Comparison of ENCODE assay signal across 21 cellular contexts in the genomic region with DNA sequence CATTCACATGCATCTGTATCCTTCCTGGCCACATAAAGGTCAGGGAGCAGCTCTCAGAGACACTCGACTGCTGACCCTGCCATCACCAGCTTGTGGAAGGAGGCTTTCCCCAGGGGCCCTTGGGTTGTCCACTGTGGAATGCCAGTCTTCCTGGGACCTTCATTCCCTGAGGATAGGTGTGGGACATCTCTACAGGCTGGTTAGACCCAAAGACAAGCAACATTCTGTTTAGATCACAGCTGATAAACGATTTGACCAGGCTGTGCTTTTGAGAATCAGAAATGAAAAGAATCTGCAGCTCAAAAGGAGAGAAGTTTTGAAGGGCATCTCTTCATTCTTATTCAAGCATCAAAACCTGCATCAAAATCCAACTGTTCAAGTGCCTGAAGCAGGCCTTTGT.
"Had no signal": no experiment of that assay in that cellular context is flagged by ENCODE, and none has a peak within 500 bp of the region (broad histone marks: within the 10 kb centered on the region; RNA-seq: fewer than 3 reads in every experiment).

No MANE protein-coding gene starts in this region.

- H3K27me3 Mint-ChIP-seq: progenitor cell of endocrine pancreas had no signal

- ATAC-seq: gastrocnemius medialis, left lobe of liver, natural killer cell had no signal

- H3K4me3 Mint-ChIP-seq: memory B cell, natural killer cell had no signal

- H3K27ac ChIP-seq: gastrocnemius medialis, neutrophil, parathyroid adenoma, right atrium auricular region, sigmoid colon, tibial artery, upper lobe of left lung had no signal

- H3K4me1 ChIP-seq: gastrocnemius medialis, parathyroid adenoma, sigmoid colon, tibial artery, upper lobe of left lung had no signal

- H3K9me3 ChIP-seq: gastrocnemius medialis, neutrophil, right atrium auricular region, sigmoid colon, stomach, tibial artery, upper lobe of left lung had no signal

- H3K9ac ChIP-seq: parathyroid adenoma had no signal

- DNase-seq: cerebellar nuclear complex; dorsolateral prefrontal cortex; effector CD4-positive, alpha-beta T cell; foreskin fibroblast; gastrocnemius medialis; kidney; natural killer cell; sigmoid colon; stimulated activated CD4-positive, alpha-beta T cell treated with anti-CD3 and anti-CD28 coated beads, Interleukin-15, amount 100 ng/mL, for 24 hours; stimulated activated CD4-positive, alpha-beta T cell treated with anti-CD3 and anti-CD28 coated beads, Interleukin-2, amount 100 ng/mL, for 48 hours; stimulated activated naive CD4-positive, alpha-beta T cell treated with Interleukin-2 at 50 U/mL for 16 hours; stomach; tibial artery; upper lobe of left lung had no signal

- H2AFZ ChIP-seq: parathyroid adenoma had no signal

- H3K27me3 ChIP-seq: dorsolateral prefrontal cortex, gastrocnemius medialis, neutrophil, right atrium auricular region, sigmoid colon, stomach, tibial artery, upper lobe of left lung had no signal

- H3K9me3 Mint-ChIP-seq: memory B cell, natural killer cell had no signal

- H3K36me3 Mint-ChIP-seq: memory B cell, natural killer cell had no signal

- H3K4me1 Mint-ChIP-seq: memory B cell had no signal

- H3K27ac Mint-ChIP-seq: memory B cell, natural killer cell had no signal

- H3K4me3 ChIP-seq: dorsolateral prefrontal cortex, gastrocnemius medialis, lung, right atrium auricular region, sigmoid colon, stomach, tibial artery, upper lobe of left lung had no signal

- H3K36me3 ChIP-seq: gastrocnemius medialis, neutrophil, right atrium auricular region, sigmoid colon, stomach, tibial artery, upper lobe of left lung had no signal
